Comparison of ENCODE assay signal across 31 cellular contexts in genomic region chr11:107477820-107478219, GRCh38.
"Had no signal": no experiment of that assay in that cellular context is flagged by ENCODE, and none has a peak within 500 bp of the region (broad histone marks: within the 10 kb centered on the region; RNA-seq: fewer than 3 reads in every experiment).

No MANE protein-coding gene starts in this region.

- H3K27ac ChIP-seq: adrenal gland, body of pancreas, brain microvascular endothelial cell, breast epithelium, VCaP had no signal

- DNase-seq: activated B cell treated with CpG ODN at 0.5 μM for 24 hours; activated CD4-positive, alpha-beta memory T cell treated with anti-CD3 and anti-CD28 coated beads for 36 hours; activated CD4-positive, alpha-beta T cell treated with anti-CD3 and anti-CD28 coated beads for 4 hours; activated CD4-positive, alpha-beta T cell treated with anti-CD3 and anti-CD28 coated beads, Interleukin-2, amount 10 ng/mL, durations not matched to agents 24 days and 14 days; activated CD4-positive, alpha-beta T cell treated with anti-CD3 and anti-CD28 coated beads, Interleukin-2, amount 50 U/mL, for 1 hour; activated CD4-positive, alpha-beta T cell treated with anti-CD3 and anti-CD28 coated beads, Interleukin-2, amount 50 U/mL, for 4 hours; activated CD4-positive, CD25-positive, alpha-beta regulatory T cell treated with anti-CD3 and anti-CD28 coated beads, Interleukin-2, amount 50 U/mL, for 72 hours; activated CD8-positive, alpha-beta memory T cell treated with anti-CD3 and anti-CD28 coated beads, Interleukin-2, amount 50 U/mL, for 4 hours; activated CD8-positive, alpha-beta T cell treated with anti-CD3 and anti-CD28 coated beads for 36 hours; activated effector memory CD4-positive, alpha-beta T cell treated with anti-CD3 and anti-CD28 coated beads, Interleukin-2, amount 50 U/mL, for 16 hours; activated gamma-delta T cell treated with Interleukin-2 at 50 U/mL for 16 hours; activated naive CD4-positive, alpha-beta T cell; activated naive CD4-positive, alpha-beta T cell treated with anti-CD3 and anti-CD28 coated beads, Interleukin-2, amount 10 ng/mL, durations not matched to agents 7 days and 5 days; activated naive CD8-positive, alpha-beta T cell treated with anti-CD3 and anti-CD28 coated beads for 36 hours; activated T-cell treated with anti-CD3 and anti-CD28 coated beads for 4 hours; activated T-cell treated with anti-CD3 and anti-CD28 coated beads, Interleukin-2, amount 50 U/mL, for 1 hour; activated T-cell treated with anti-CD3 and anti-CD28 coated beads, Interleukin-2, amount 50 U/mL, for 4 hours; activated T-cell treated with anti-CD3 and anti-CD28 coated beads, Interleukin-2, amount 50 U/mL, for 72 hours; adrenal gland; amniotic stem cell; aorta; body of pancreas; brain microvascular endothelial cell; cerebellar nuclear complex; T-helper 1 cell; T-helper 2 cell; T-helper 9 cell had no signal

- ATAC-seq: activated CD8-positive, alpha-beta T cell treated with anti-CD3 and anti-CD28 coated beads for 36 hours; activated naive CD4-positive, alpha-beta T cell treated with anti-CD3 and anti-CD28 coated beads, Interleukin-2, amount 50 U/mL, for 72 hours; activated T-cell treated with anti-CD3 and anti-CD28 coated beads, Interleukin-2, amount 50 U/mL, for 4 hours; activated T-cell treated with anti-CD3 and anti-CD28 coated beads, Interleukin-2, amount 50 U/mL, for 72 hours; activated T-helper 17 cell treated with anti-CD3 and anti-CD28 coated beads, Interleukin-2, amount 50 U/mL, for 72 hours; body of pancreas had no signal

- H3K9me3 ChIP-seq: adrenal gland, body of pancreas, breast epithelium had no signal

- H3K27me3 ChIP-seq: body of pancreas, brain microvascular endothelial cell had no signal

- H3K36me3 ChIP-seq: adrenal gland, brain microvascular endothelial cell, breast epithelium had no signal

- H3K4me1 ChIP-seq: adrenal gland, body of pancreas, breast epithelium had no signal

- H3K4me3 ChIP-seq: adrenal gland, body of pancreas, breast epithelium had no signal
